15 cellular contexts compared by ENCODE assay signal in the genomic region with DNA sequence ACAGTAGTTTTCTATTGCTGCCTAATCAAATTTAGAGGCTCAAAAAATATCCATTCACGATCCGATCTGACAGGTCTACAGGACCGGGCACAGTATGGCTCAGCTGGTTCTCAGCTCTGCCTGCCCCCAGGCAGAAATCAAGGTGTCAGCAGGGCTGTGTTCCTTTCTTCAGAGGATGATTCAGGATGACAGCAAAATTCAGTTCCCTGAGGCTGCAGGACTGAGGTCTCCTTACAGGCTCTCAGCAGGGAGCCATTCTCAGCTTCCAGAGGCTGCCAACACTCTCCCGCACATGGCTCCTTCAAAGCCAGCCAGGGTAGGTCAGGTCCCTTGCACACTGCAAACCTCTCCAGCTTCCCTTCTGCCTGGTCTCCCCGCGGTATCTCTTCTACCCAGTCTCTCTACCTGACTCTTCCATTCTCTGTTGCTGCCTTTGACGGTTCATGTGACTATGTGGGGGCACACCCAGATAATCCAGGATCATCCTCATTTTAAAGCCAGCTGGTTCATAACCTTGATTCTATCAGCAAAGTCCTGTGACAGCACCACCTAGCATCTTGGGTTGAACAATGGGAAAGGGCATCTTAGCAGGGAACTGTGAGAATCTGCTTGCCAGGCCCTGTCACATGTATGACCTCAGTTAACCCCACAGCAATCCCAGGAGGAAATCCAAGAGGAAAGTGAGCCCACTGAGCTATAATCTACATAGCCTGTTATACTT. TPM values are rescaled to one million over a fixed set of nuclear protein-coding genes. Genes with fewer than 3 reads are reported as not detected.
DNase-seq lines count a peak whose midpoint lies in the region; FAIRE-seq and TF ChIP-seq lines count a peak whose summit lies in the region.
"Had no signal": no experiment of that assay in that cellular context is flagged by ENCODE, and none has a peak within 500 bp of the region (broad histone marks: within the 10 kb centered on the region; RNA-seq: fewer than 3 reads in every experiment).

No MANE protein-coding gene starts in this region.

- H3K9me3 ChIP-seq in keratinocyte (ENCODE audit: control insufficient read depth, low read depth, low read length): no peaks in the 10 kb centered on the region
- H3K9me3 ChIP-seq: gastroesophageal sphincter had no signal

- H3K4me1 Mint-ChIP-seq in activated T-helper 1 cell treated with anti-CD3 and anti-CD28 coated beads, Interleukin-12 subunit alpha, Interleukin-12 subunit beta, Interleukin-2, Interleukin-4 antibody, amounts not matched to agents 30 ng/mL and 10 ng/mL and 1 ng/mL, durations not matched to agents 14 hours and 24 hours and 36 hours (ENCODE audit: low read depth): peaks cover 74% of the 10 kb centered on the region

- peak overlapping the region; percentile 74 for H3K27ac Mint-ChIP-seq in activated T-helper 1 cell treated with anti-CD3 and anti-CD28 coated beads, Interleukin-12 subunit alpha, Interleukin-12 subunit beta, Interleukin-2, Interleukin-4 antibody, amounts not matched to agents 30 ng/mL and 10 ng/mL and 1 ng/mL, durations not matched to agents 14 hours and 24 hours and 36 hours
- H3K27ac Mint-ChIP-seq: neural progenitor cell, type B pancreatic cell had no signal

- FAIRE-seq in H54 (lab: Jason Lieb, UNC): peak; percentile 58
- FAIRE-seq in keratinocyte (lab: Jason Lieb, UNC): no peak

- peaks cover 3 to 5% of the 10 kb centered on the region in 2 experiments for H3K36me3 ChIP-seq in keratinocyte (ENCODE audit: control insufficient read depth in 2 of 2, extremely low read depth in 1 of 2, insufficient read depth in 2 of 2, low read length in 2 of 2)
- H3K36me3 ChIP-seq: gastroesophageal sphincter, neural progenitor cell had no signal

- H3K27me3 ChIP-seq in keratinocyte (ENCODE audit: control insufficient read depth, extremely low read depth, insufficient read depth, low read length): no peaks in the 10 kb centered on the region
- H3K27me3 ChIP-seq: dorsolateral prefrontal cortex, gastroesophageal sphincter, neural progenitor cell had no signal

- H3K4me1 ChIP-seq in keratinocyte (ENCODE audit: control insufficient read depth, extremely low read depth, insufficient read depth, low read length): peaks cover 18% of the 10 kb centered on the region

- no peak overlapping the region for H2AFZ ChIP-seq in keratinocyte (ENCODE audit: control insufficient read depth, low read length)
- H2AFZ ChIP-seq: neural progenitor cell had no signal

- H3K36me3 Mint-ChIP-seq in activated T-helper 1 cell treated with anti-CD3 and anti-CD28 coated beads, Interleukin-12 subunit alpha, Interleukin-12 subunit beta, Interleukin-2, Interleukin-4 antibody, amounts not matched to agents 30 ng/mL and 10 ng/mL and 1 ng/mL, durations not matched to agents 14 hours and 24 hours and 36 hours (ENCODE audit: low read depth): peaks cover 45% of the 10 kb centered on the region

- H3K9me1 ChIP-seq in keratinocyte (ENCODE audit: control insufficient read depth, extremely low read depth, insufficient read depth, low read length): no peaks in the 10 kb centered on the region

- H3K27me3 Mint-ChIP-seq in activated T-helper 1 cell treated with anti-CD3 and anti-CD28 coated beads, Interleukin-12 subunit alpha, Interleukin-12 subunit beta, Interleukin-2, Interleukin-4 antibody, amounts not matched to agents 30 ng/mL and 10 ng/mL and 1 ng/mL, durations not matched to agents 14 hours and 24 hours and 36 hours (ENCODE audit: insufficient read depth): no peaks in the 10 kb centered on the region
- H3K27me3 Mint-ChIP-seq: activated CD4-positive, alpha-beta T cell treated with anti-CD3 and anti-CD28 coated beads, Interleukin-2, amount 10 ng/mL, durations not matched to agents 7 days and 5 days; type B pancreatic cell had no signal

- no peak overlapping the region for H3K27ac ChIP-seq in keratinocyte (ENCODE audit: control insufficient read depth, insufficient read depth, low read length)
- H3K27ac ChIP-seq: dorsolateral prefrontal cortex, neural progenitor cell had no signal

- H4K20me1 ChIP-seq in keratinocyte (ENCODE audit: control insufficient read depth, extremely low read depth, insufficient read depth, low read length): no peaks in the 10 kb centered on the region

- H3K9ac ChIP-seq in keratinocyte (ENCODE audit: control insufficient read depth, extremely low read depth, insufficient read depth, low read length): no peak overlapping the region
- H3K9ac ChIP-seq: neural progenitor cell had no signal

- H3K9me3 Mint-ChIP-seq in activated T-helper 1 cell treated with anti-CD3 and anti-CD28 coated beads, Interleukin-12 subunit alpha, Interleukin-12 subunit beta, Interleukin-2, Interleukin-4 antibody, amounts not matched to agents 30 ng/mL and 10 ng/mL and 1 ng/mL, durations not matched to agents 14 hours and 24 hours and 36 hours: no peaks in the 10 kb centered on the region
- H3K9me3 Mint-ChIP-seq: activated CD4-positive, alpha-beta T cell treated with anti-CD3 and anti-CD28 coated beads, Interleukin-2, amount 10 ng/mL, durations not matched to agents 7 days and 5 days; type B pancreatic cell had no signal

- H3K4me3 Mint-ChIP-seq in activated T-helper 1 cell treated with anti-CD3 and anti-CD28 coated beads, Interleukin-12 subunit alpha, Interleukin-12 subunit beta, Interleukin-2, Interleukin-4 antibody, amounts not matched to agents 30 ng/mL and 10 ng/mL and 1 ng/mL, durations not matched to agents 14 hours and 24 hours and 36 hours: no peak overlapping the region
- H3K4me3 Mint-ChIP-seq: activated CD4-positive, alpha-beta T cell treated with anti-CD3 and anti-CD28 coated beads, Interleukin-2, amount 10 ng/mL, durations not matched to agents 7 days and 5 days; neural progenitor cell; type B pancreatic cell had no signal

- no peak overlapping the region for H3K4me2 ChIP-seq in keratinocyte (ENCODE audit: control insufficient read depth, extremely low read depth, insufficient read depth, low read depth, low read length)
- H3K4me2 ChIP-seq: neural progenitor cell, smooth muscle cell had no signal

- TF ChIP-seq CTCF in keratinocyte (optimal IDR thresholded peaks at IDR 0.05 in 1 of 3, IDR thresholded peaks at IDR 0.05 in 1 of 3, conservative IDR thresholded peaks at IDR 0.05 in 1 of 3; ENCODE audit: extremely low read depth in 1 of 3, insufficient read depth in 2 of 3, low read length in 3 of 3): no peak

- no peak overlapping the region for H3K4me3 ChIP-seq in keratinocyte (ENCODE audit: control insufficient read depth in 2 of 3, extremely low read depth in 1 of 3, insufficient read depth in 2 of 3, low read depth in 1 of 3, low read length in 3 of 3)
- H3K4me3 ChIP-seq: dorsolateral prefrontal cortex, gastroesophageal sphincter, neural progenitor cell, smooth muscle cell had no signal

- intact Hi-C loops in activated T-helper 1 cell treated with anti-CD3 and anti-CD28 coated beads, Interleukin-12 subunit alpha, Interleukin-12 subunit beta, Interleukin-2, Interleukin-4 antibody, amounts not matched to agents 30 ng/mL and 10 ng/mL and 1 ng/mL, durations not matched to agents 14 hours and 24 hours and 36 hours (cut with micrococcal nuclease): loop anchor here (1.0 to 5.0 kb wide), 2 partner anchors 36 to 397 kb away; no protein-coding TSS in a partner anchor
- intact Hi-C loops in posterior cingulate gyrus (cut with DNase I): no loop called here

- no peak for TF ChIP-seq POLR2A in H54 (IDR thresholded peaks at IDR 0.05; ENCODE audit: low read depth, low read length)

- dilution Hi-C loops in keratinocyte (cut with MboI; ENCODE audit: extremely low pct_ligation_motif_present, low sequenced_read_pairs): no loop called here

- no peaks in the 10 kb centered on the region for H3K79me2 ChIP-seq in keratinocyte (ENCODE audit: control insufficient read depth, insufficient read depth, low read length)

- DNase-seq in D341Med (ENCODE audit: low spot score): peak; percentile 65
- peak; percentile 25 for DNase-seq in H54 (ENCODE audit: insufficient read length, low spot score)
- no peak for DNase-seq in activated T-helper 1 cell treated with anti-CD3 and anti-CD28 coated beads, Interleukin-12 subunit alpha, Interleukin-12 subunit beta, Interleukin-2, Interleukin-4 antibody, amounts not matched to agents 30 ng/mL and 10 ng/mL and 1 ng/mL, durations not matched to agents 14 hours and 24 hours and 36 hours (ENCODE audit: low spot score)
- DNase-seq in keratinocyte (ENCODE audit: low read depth, low spot score): peak; percentile 38
- DNase-seq in posterior cingulate gyrus: no peak
- DNase-seq in DMS153 (lab: John Stamatoyannopoulos, UW): no peak
- DNase-seq in NCI-H1048 (lab: John Stamatoyannopoulos, UW): no peak
- no peak for DNase-seq in NCI-H2227 (lab: John Stamatoyannopoulos, UW; ENCODE audit: unreplicated experiment)
- DNase-seq: activated CD4-positive, alpha-beta T cell treated with anti-CD3 and anti-CD28 coated beads, Interleukin-2, amount 10 ng/mL, durations not matched to agents 7 days and 5 days; dorsolateral prefrontal cortex; H7 had no signal

RNA-seq across cellular contexts. Expression of gene UXS1, which starts 50.4 kb away (rescaled TPM):
- total RNA-seq in activated T-helper 1 cell treated with anti-CD3 and anti-CD28 coated beads, Interleukin-12 subunit alpha, Interleukin-12 subunit beta, Interleukin-2, Interleukin-4 antibody, amounts not matched to agents 30 ng/mL and 10 ng/mL and 1 ng/mL, durations not matched to agents 14 hours and 24 hours and 36 hours: 36.7 TPM in 2 replicates
- 43.5 to 68.3 TPM (median 49.3 TPM) in 3 replicates for polyA plus RNA-seq in keratinocyte
- 185 TPM for polyA plus RNA-seq in keratinocyte (2011; ENCODE audit: low read depth)
- polyA plus RNA-seq in keratinocyte (2011; cell fraction: cytosol; rRNA removed): 32.6 and 32.8 TPM in 2 replicates
- polyA plus RNA-seq in keratinocyte (2011; cell fraction: nucleus; rRNA removed): 64.7 and 66.2 TPM in 2 replicates
- 31.8 and 40.9 TPM in 2 replicates for polyA plus RNA-seq in keratinocyte (2012; ENCODE audit: low replicate concordance)
- polyA minus RNA-seq in keratinocyte: 58.7 to 74.1 TPM (median 72.3 TPM) in 3 replicates
- 36.8 TPM for polyA minus RNA-seq in keratinocyte (2011; cell fraction: cytosol; rRNA and poly(A)+ RNA removed)
- polyA minus RNA-seq in keratinocyte (2011; cell fraction: nucleus; rRNA and poly(A)+ RNA removed): 42.5 and 70.0 TPM in 2 replicates

Comparison
In these comparisons a context has a peak if more than half of its experiments do, and no peak if none do; other contexts are left out.
1. DNase-seq: peak in D341Med (single experiment), H54 (single experiment) and keratinocyte (single experiment); none in activated T-helper 1 cell treated with anti-CD3 and anti-CD28 coated beads, Interleukin-12 subunit alpha, Interleukin-12 subunit beta, Interleukin-2, Interleukin-4 antibody, amounts not matched to agents 30 ng/mL and 10 ng/mL and 1 ng/mL, durations not matched to agents 14 hours and 24 hours and 36 hours (single experiment), posterior cingulate gyrus (0 of 10), DMS153 (single experiment), NCI-H1048 (single experiment) and NCI-H2227 (single experiment).